ENCODE assay signal across 9 cellular contexts in the genomic region with DNA sequence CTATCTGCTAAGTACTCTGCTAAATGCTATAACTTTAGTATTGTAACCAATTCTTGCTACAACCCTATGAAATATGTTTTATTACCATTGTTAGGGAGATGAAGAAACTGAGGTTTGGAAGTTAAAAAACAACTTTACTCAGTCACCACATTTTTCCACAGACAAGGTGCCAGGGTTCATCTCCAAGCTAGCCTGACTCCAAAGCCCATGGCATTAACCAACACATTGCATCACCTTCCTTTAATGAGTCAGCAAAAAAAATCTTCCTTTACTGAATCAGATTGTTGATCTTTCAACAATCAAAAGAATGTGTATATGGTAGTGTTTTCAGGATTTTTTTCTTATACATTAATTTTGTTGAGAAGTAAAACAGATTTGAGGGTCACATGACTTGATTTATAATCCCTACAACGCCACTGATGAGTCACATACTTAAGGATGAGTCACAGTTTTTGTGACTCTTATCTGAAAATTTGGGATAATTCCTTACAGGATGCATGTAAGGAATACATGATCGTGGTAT. TPM values are rescaled to one million over a fixed set of nuclear protein-coding genes. Genes with fewer than 3 reads are reported as not detected.
DNase-seq lines count a peak whose midpoint lies in the region; ATAC-seq, FAIRE-seq and TF ChIP-seq lines count a peak whose summit lies in the region.
"Had no signal": no experiment of that assay in that cellular context is flagged by ENCODE, and none has a peak within 500 bp of the region (broad histone marks: within the 10 kb centered on the region; RNA-seq: fewer than 3 reads in every experiment).

No MANE protein-coding gene starts in this region.

- no peak for ATAC-seq in HG03565 (IDR thresholded peaks at IDR 0.05; ENCODE audit: unreplicated experiment)

- H3K4me1 ChIP-seq in liver (ENCODE audit: control insufficient read depth in 4 of 4, insufficient read depth in 4 of 4, low read length in 3 of 4): peaks cover 6 to 19% (median 14%) of the 10 kb centered on the region in 4 donors

- no peaks in the 10 kb centered on the region for H3K27me3 ChIP-seq in liver (ENCODE audit: control insufficient read depth in 4 of 4, insufficient read depth in 4 of 4, low read length in 3 of 4)

- in situ Hi-C loops in astrocyte of the spinal cord (cut with HindIII; ENCODE audit: low sequenced_read_pairs): loop anchor here (25.0 kb wide), 1 partner anchor 171 kb away; no protein-coding TSS in a partner anchor

- no peak overlapping the region for H3K4me3 ChIP-seq in astrocyte of the spinal cord (ENCODE audit: low read depth, low read length)
- no peak overlapping the region for H3K4me3 ChIP-seq in liver (ENCODE audit: low read depth in 1 of 3, low read length in 3 of 3)

- 48% methylated on average over 2 of the region's 2 CpGs for WGBS in liver

- H3K36me3 ChIP-seq in liver (ENCODE audit: control insufficient read depth in 4 of 4, insufficient read depth in 3 of 4, low read depth in 1 of 4, low read length in 3 of 4): peaks cover 4 to 25% (median 12%) of the 10 kb centered on the region in 4 donors

- no peaks in the 10 kb centered on the region for H3K9me3 ChIP-seq in liver (ENCODE audit: control insufficient read depth in 4 of 4, low read length in 3 of 4)

- H3K9ac ChIP-seq in liver (ENCODE audit: low read depth in 1 of 2, low read length in 2 of 2): no peak overlapping the region

- FAIRE-seq in HTR-8/SVneo (lab: Jason Lieb, UNC): no peak

- peak overlapping the region; percentile 5 to 31 for H3K27ac ChIP-seq in liver (ENCODE audit: low read depth in 1 of 2, low read length in 2 of 2)

- no peak for TF ChIP-seq CTCF in astrocyte of the spinal cord (IDR thresholded peaks at IDR 0.05; ENCODE audit: low read depth, low read length)
- no peak for TF ChIP-seq CTCF in liver (IDR thresholded peaks at IDR 0.05; ENCODE audit: low read depth, low read length, missing input control)

- peak; percentile 22 to 38 for TF ChIP-seq RAD21 in liver (IDR thresholded peaks at IDR 0.05)

- DNase-seq in COLO829 (ENCODE audit: low spot score): peak; percentile 17
- DNase-seq in HTR-8/SVneo (ENCODE audit: insufficient read length, low spot score): peak; percentile 5
- peak; percentile 67 for DNase-seq in astrocyte of the spinal cord (ENCODE audit: low read depth, low spot score)
- no peak for DNase-seq in DMS114 treated with DMSO at 0.1 percent for 48 hours (lab: John Stamatoyannopoulos, UW; ENCODE audit: unreplicated experiment)
- no peak for DNase-seq in SK-N-DZ (ENCODE audit: low spot score)
- DNase-seq in GDM1 (lab: John Stamatoyannopoulos, UW): no peak
- DNase-seq: NCI-H1092 treated with DMSO at 0.1 percent for 48 hours had no signal

TF ChIP-seq in liver, 16 proteins besides CTCF, POLR2A, EP300 and RAD21:
- TF ChIP-seq FOXA2 (IDR thresholded peaks at IDR 0.05) (peak; percentile 60), RXRA (IDR thresholded peaks at IDR 0.05) (peak; percentile 71 to 90), GABPA (IDR thresholded peaks at IDR 0.05 in 1 of 2, conservative IDR thresholded peaks at IDR 0.05 in 1 of 2) (no peak), NR2F2 (IDR thresholded peaks at IDR 0.05) (no peak), HNF4A (conservative IDR thresholded peaks at IDR 0.05) (peak; percentile 88 to 94), JUND (IDR thresholded peaks at IDR 0.05) (peak; percentile 88 to 91), FOXA1 (IDR thresholded peaks at IDR 0.05) (peak; percentile 35), SP1 (IDR thresholded peaks at IDR 0.05) (peak; percentile 52), YY1 (IDR thresholded peaks at IDR 0.05) (peak; percentile 57), HNF4G (IDR thresholded peaks at IDR 0.05) (peak; percentile 36), EGR1 (IDR thresholded peaks at IDR 0.05; ENCODE audit: low read depth in 2 of 2) (peak in 1 of 2 donors; percentile 83), TAF1 (conservative IDR thresholded peaks at IDR 0.05) (no peak)
- TF ChIP-seq, protein P1, sequence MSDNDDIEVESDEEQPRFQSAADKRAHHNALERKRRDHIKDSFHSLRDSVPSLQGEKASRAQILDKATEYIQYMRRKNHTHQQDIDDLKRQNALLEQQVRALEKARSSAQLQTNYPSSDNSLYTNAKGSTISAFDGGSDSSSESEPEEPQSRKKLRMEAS (IDR thresholded peaks at IDR 0.05): peak; percentile 87
- TF ChIP-seq, protein P2, sequence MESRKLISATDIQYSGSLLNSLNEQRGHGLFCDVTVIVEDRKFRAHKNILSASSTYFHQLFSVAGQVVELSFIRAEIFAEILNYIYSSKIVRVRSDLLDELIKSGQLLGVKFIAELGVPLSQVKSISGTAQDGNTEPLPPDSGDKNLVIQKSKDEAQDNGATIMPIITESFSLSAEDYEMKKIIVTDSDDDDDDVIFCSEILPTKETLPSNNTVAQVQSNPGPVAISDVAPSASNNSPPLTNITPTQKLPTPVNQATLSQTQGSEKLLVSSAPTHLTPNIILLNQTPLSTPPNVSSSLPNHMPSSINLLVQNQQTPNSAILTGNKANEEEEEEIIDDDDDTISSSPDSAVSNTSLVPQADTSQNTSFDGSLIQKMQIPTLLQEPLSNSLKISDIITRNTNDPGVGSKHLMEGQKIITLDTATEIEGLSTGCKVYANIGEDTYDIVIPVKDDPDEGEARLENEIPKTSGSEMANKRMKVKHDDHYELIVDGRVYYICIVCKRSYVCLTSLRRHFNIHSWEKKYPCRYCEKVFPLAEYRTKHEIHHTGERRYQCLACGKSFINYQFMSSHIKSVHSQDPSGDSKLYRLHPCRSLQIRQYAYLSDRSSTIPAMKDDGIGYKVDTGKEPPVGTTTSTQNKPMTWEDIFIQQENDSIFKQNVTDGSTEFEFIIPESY (IDR thresholded peaks at IDR 0.05): peak; percentile 86
- TF ChIP-seq, protein P3, sequence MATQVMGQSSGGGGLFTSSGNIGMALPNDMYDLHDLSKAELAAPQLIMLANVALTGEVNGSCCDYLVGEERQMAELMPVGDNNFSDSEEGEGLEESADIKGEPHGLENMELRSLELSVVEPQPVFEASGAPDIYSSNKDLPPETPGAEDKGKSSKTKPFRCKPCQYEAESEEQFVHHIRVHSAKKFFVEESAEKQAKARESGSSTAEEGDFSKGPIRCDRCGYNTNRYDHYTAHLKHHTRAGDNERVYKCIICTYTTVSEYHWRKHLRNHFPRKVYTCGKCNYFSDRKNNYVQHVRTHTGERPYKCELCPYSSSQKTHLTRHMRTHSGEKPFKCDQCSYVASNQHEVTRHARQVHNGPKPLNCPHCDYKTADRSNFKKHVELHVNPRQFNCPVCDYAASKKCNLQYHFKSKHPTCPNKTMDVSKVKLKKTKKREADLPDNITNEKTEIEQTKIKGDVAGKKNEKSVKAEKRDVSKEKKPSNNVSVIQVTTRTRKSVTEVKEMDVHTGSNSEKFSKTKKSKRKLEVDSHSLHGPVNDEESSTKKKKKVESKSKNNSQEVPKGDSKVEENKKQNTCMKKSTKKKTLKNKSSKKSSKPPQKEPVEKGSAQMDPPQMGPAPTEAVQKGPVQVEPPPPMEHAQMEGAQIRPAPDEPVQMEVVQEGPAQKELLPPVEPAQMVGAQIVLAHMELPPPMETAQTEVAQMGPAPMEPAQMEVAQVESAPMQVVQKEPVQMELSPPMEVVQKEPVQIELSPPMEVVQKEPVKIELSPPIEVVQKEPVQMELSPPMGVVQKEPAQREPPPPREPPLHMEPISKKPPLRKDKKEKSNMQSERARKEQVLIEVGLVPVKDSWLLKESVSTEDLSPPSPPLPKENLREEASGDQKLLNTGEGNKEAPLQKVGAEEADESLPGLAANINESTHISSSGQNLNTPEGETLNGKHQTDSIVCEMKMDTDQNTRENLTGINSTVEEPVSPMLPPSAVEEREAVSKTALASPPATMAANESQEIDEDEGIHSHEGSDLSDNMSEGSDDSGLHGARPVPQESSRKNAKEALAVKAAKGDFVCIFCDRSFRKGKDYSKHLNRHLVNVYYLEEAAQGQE (IDR thresholded peaks at IDR 0.05): peak; percentile 20
- TF ChIP-seq, protein P4, sequence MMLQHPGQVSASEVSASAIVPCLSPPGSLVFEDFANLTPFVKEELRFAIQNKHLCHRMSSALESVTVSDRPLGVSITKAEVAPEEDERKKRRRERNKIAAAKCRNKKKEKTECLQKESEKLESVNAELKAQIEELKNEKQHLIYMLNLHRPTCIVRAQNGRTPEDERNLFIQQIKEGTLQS (IDR thresholded peaks at IDR 0.05): peak; percentile 96

RNA-seq across cellular contexts. Expression of a gene that starts 41.5 kb away (rescaled TPM):
- total RNA-seq in liver: 100 to 1,000 TPM; 201 to 209 TPM
- 10 to 100 TPM; 68.2 to 95.5 TPM for polyA plus RNA-seq in liver
- polyA plus RNA-seq in SK-N-DZ (2014; cell fraction: cytosol; rRNA removed): 23.8 and 24.9 TPM in 2 replicates
- 12.8 and 12.9 TPM in 2 replicates for polyA plus RNA-seq in SK-N-DZ (2014; cell fraction: nucleus; rRNA removed)

Comparison
In these comparisons a context has a peak if more than half of its experiments do, and no peak if none do; other contexts are left out.
1. DNase-seq: peak in COLO829 (single experiment), HTR-8/SVneo (single experiment) and astrocyte of the spinal cord (single experiment); none in DMS114 treated with DMSO at 0.1 percent for 48 hours (single experiment), SK-N-DZ (single experiment) and GDM1 (single experiment).